Comparison of ENCODE assay signal across 13 cellular contexts in genomic region chr7:36661135-36661840, GRCh38.
DNase-seq lines count a peak whose midpoint lies in the region; ATAC-seq and TF ChIP-seq lines count a peak whose summit lies in the region.
"Had no signal": no experiment of that assay in that cellular context is flagged by ENCODE, and none has a peak within 500 bp of the region (broad histone marks: within the 10 kb centered on the region; RNA-seq: fewer than 3 reads in every experiment).

No MANE protein-coding gene starts in this region.

- TF ChIP-seq EP300 in esophagus muscularis mucosa (IDR thresholded peaks at IDR 0.05): no peak

- TF ChIP-seq CTCF in esophagus muscularis mucosa (IDR thresholded peaks at IDR 0.05) (no peak), omental fat pad (IDR thresholded peaks at IDR 0.05) (no peak), MM.1S (IDR thresholded peaks at IDR 0.05; ENCODE audit: low read length) (no peak)

- H3K9me2 ChIP-seq in MM.1S (replicated peaks; ENCODE audit: insufficient read depth, low read length): no peaks in the 10 kb centered on the region

- H3K79me2 ChIP-seq in MM.1S (ENCODE audit: low read length): no peaks in the 10 kb centered on the region

- no peaks in the 10 kb centered on the region for H3F3A ChIP-seq in MM.1S (ENCODE audit: insufficient read depth, low read length)

- H3K4me3 ChIP-seq in esophagus muscularis mucosa (no peak overlapping the region), MM.1S (ENCODE audit: low read length) (no peak overlapping the region)
- H3K4me3 ChIP-seq: gastrocnemius medialis, thoracic aorta had no signal

- DNase-seq in DMS153 (lab: John Stamatoyannopoulos, UW): peak; percentile 47
- no peak for DNase-seq in DMS153 treated with DMSO at 0.1 percent for 48 hours (lab: John Stamatoyannopoulos, UW; ENCODE audit: unreplicated experiment)
- peak; percentile 37 for DNase-seq in NCI-H2227 treated with DMSO at 0.1 percent for 48 hours (lab: John Stamatoyannopoulos, UW)
- DNase-seq in esophagus muscularis mucosa (ENCODE audit: extremely low spot score): peak; percentile 75
- no peak for DNase-seq in omental fat pad (ENCODE audit: low spot score)
- no peak for DNase-seq in MM.1S
- no peak for DNase-seq in DMS79 treated with DMSO at 0.1 percent for 48 hours (lab: John Stamatoyannopoulos, UW)
- DNase-seq in retina: no peak
- DNase-seq: gastrocnemius medialis, WERI-Rb-1 had no signal

- no peak overlapping the region for H2AFZ ChIP-seq in MM.1S (ENCODE audit: low read length)

- H3K9ac ChIP-seq in MM.1S (ENCODE audit: low read length): no peak overlapping the region
- H3K9ac ChIP-seq: KMS-11 had no signal

- H3K36me3 ChIP-seq in esophagus muscularis mucosa: no peaks in the 10 kb centered on the region
- no peaks in the 10 kb centered on the region for H3K36me3 ChIP-seq in MM.1S (replicated peaks; ENCODE audit: insufficient read depth, low read length)
- H3K36me3 ChIP-seq: gastrocnemius medialis, thoracic aorta, WERI-Rb-1 had no signal

- intact Hi-C loops in esophagus muscularis mucosa (cut with DNase I): no loop called here

- no peak overlapping the region for H3K4me2 ChIP-seq in MM.1S (ENCODE audit: low read depth, low read length)
- H3K4me2 ChIP-seq: KMS-11 had no signal

- TF ChIP-seq POLR2A in esophagus muscularis mucosa (IDR thresholded peaks at IDR 0.05; ENCODE audit: low read depth): no peak

- H3K27ac ChIP-seq in esophagus muscularis mucosa (replicated peaks in 1 of 4) (no peak overlapping the region), MM.1S (ENCODE audit: low read length) (no peak overlapping the region)
- H3K27ac ChIP-seq: 22Rv1, gastrocnemius medialis, KMS-11, thoracic aorta, WERI-Rb-1 had no signal

- H4K20me1 ChIP-seq in MM.1S (ENCODE audit: insufficient read depth, low read length): no peaks in the 10 kb centered on the region

- ATAC-seq in omental fat pad (ENCODE audit: low FRiP score): peak; percentile 93
- ATAC-seq: gastrocnemius medialis had no signal

- no peaks in the 10 kb centered on the region for H3K9me3 ChIP-seq in esophagus muscularis mucosa
- H3K9me3 ChIP-seq in MM.1S (replicated peaks; ENCODE audit: insufficient read depth, low read length): no peaks in the 10 kb centered on the region
- H3K9me3 ChIP-seq: gastrocnemius medialis, thoracic aorta had no signal

- H3K27me3 ChIP-seq in esophagus muscularis mucosa: no peaks in the 10 kb centered on the region
- H3K27me3 ChIP-seq in MM.1S (replicated peaks; ENCODE audit: insufficient read depth, low read length): no peaks in the 10 kb centered on the region
- H3K27me3 ChIP-seq: gastrocnemius medialis had no signal

- H3K4me1 ChIP-seq in esophagus muscularis mucosa (peaks cover 0 to 4% (median 0%) of the 10 kb centered on the region in 4 donors), MM.1S (ENCODE audit: low read length) (no peaks in the 10 kb centered on the region)
- H3K4me1 ChIP-seq: gastrocnemius medialis had no signal

- 74% methylated on average over 7 of the region's 7 CpGs for WGBS in esophagus muscularis mucosa

Comparison
In these comparisons a context has a peak if more than half of its experiments do, and no peak if none do; other contexts are left out.
1. DNase-seq: peak in DMS153 (single experiment), NCI-H2227 treated with DMSO at 0.1 percent for 48 hours (single experiment) and esophagus muscularis mucosa (single experiment); none in DMS153 treated with DMSO at 0.1 percent for 48 hours (single experiment), omental fat pad (single experiment), MM.1S (single experiment), DMS79 treated with DMSO at 0.1 percent for 48 hours (single experiment) and retina (single experiment).